Comparison of ENCODE assay signal across 14 cellular contexts in the genomic region with DNA sequence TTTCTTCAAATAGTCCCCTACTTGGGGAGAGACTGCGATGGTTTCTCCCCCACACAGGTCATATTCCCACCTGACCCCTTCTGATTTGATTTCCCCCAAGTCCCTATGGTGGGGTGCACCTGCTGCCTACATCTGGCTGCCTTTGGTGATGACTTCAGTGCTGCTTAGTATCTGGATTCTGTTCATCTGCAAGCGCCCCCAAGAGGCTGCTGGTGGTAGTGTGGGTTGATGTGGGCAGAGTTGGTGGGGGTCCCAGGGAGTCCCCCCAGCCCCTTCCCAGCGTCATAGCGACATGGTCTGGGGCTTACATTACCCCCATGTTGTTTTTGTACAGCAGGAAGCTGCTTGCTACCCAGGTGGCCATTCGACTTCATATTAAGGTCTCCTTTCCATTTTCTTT.
DNase-seq lines count a peak whose midpoint lies in the region; ATAC-seq and TF ChIP-seq lines count a peak whose summit lies in the region.
"Had no signal": no experiment of that assay in that cellular context is flagged by ENCODE, and none has a peak within 500 bp of the region (broad histone marks: within the 10 kb centered on the region; RNA-seq: fewer than 3 reads in every experiment).

No MANE protein-coding gene starts in this region.

- H3K4me1 Mint-ChIP-seq in activated CD4-positive, alpha-beta memory T cell treated with anti-CD3 and anti-CD28 coated beads for 36 hours (ENCODE audit: low read depth): peaks cover 14% of the 10 kb centered on the region
- H3K4me1 Mint-ChIP-seq in activated CD4-positive, alpha-beta memory T cell treated with anti-CD3 and anti-CD28 coated beads, Interleukin-2, amount 10 ng/mL, durations not matched to agents 7 days and 5 days: no peaks in the 10 kb centered on the region
- H3K4me1 Mint-ChIP-seq in endothelial cell (ENCODE audit: unreplicated experiment): peaks cover 5% of the 10 kb centered on the region

- 46 to 47% methylated on average over 5 of the region's 5 CpGs for whole genome bisulfite sequencing in sigmoid colon, 2 donors

- H3K4me1 ChIP-seq in sigmoid colon: peaks cover 0 to 10% (median 8%) of the 10 kb centered on the region in 4 donors

- H3K9me3 Mint-ChIP-seq in activated CD4-positive, alpha-beta memory T cell treated with anti-CD3 and anti-CD28 coated beads for 36 hours: peaks cover 5% of the 10 kb centered on the region
- H3K9me3 Mint-ChIP-seq in activated CD4-positive, alpha-beta memory T cell treated with anti-CD3 and anti-CD28 coated beads, Interleukin-2, amount 10 ng/mL, durations not matched to agents 7 days and 5 days: no peaks in the 10 kb centered on the region
- H3K9me3 Mint-ChIP-seq in endothelial cell (ENCODE audit: unreplicated experiment): no peaks in the 10 kb centered on the region

- no peak for ATAC-seq in GM18498 (IDR thresholded peaks at IDR 0.05; ENCODE audit: unreplicated experiment)
- ATAC-seq: body of pancreas, esophagus mucosa had no signal

- H3K4me3 ChIP-seq in sigmoid colon: no peak overlapping the region
- H3K4me3 ChIP-seq: body of pancreas had no signal

- peaks cover 0 to 3% (median 0%) of the 10 kb centered on the region in 4 donors for H3K9me3 ChIP-seq in sigmoid colon
- H3K9me3 ChIP-seq: body of pancreas had no signal

- no peak for TF ChIP-seq POLR2A in sigmoid colon (IDR thresholded peaks at IDR 0.05)

- TF ChIP-seq EP300 in sigmoid colon (IDR thresholded peaks at IDR 0.05): no peak

- no peak for TF ChIP-seq CTCF in endothelial cell (IDR thresholded peaks at IDR 0.05; ENCODE audit: unreplicated experiment)
- TF ChIP-seq CTCF in sigmoid colon (IDR thresholded peaks at IDR 0.05): no peak

- no peaks in the 10 kb centered on the region for H3K36me3 Mint-ChIP-seq in activated CD4-positive, alpha-beta memory T cell treated with anti-CD3 and anti-CD28 coated beads for 36 hours
- no peaks in the 10 kb centered on the region for H3K36me3 Mint-ChIP-seq in activated CD4-positive, alpha-beta memory T cell treated with anti-CD3 and anti-CD28 coated beads, Interleukin-2, amount 10 ng/mL, durations not matched to agents 7 days and 5 days (ENCODE audit: low read depth)
- H3K36me3 Mint-ChIP-seq in endothelial cell (ENCODE audit: low read depth, unreplicated experiment): no peaks in the 10 kb centered on the region

- intact Hi-C loops in activated CD4-positive, alpha-beta memory T cell treated with anti-CD3 and anti-CD28 coated beads for 36 hours (cut with micrococcal nuclease): loop anchor here (5.0 kb wide), 1 partner anchor 152 kb away; no protein-coding TSS in a partner anchor
- intact Hi-C loops in sigmoid colon (cut with DNase I): no loop called here

- peaks cover 20% of the 10 kb centered on the region for H3K27me3 Mint-ChIP-seq in activated CD4-positive, alpha-beta memory T cell treated with anti-CD3 and anti-CD28 coated beads for 36 hours
- H3K27me3 Mint-ChIP-seq in activated CD4-positive, alpha-beta memory T cell treated with anti-CD3 and anti-CD28 coated beads, Interleukin-2, amount 10 ng/mL, durations not matched to agents 7 days and 5 days: peaks cover 21% of the 10 kb centered on the region
- peaks cover 6% of the 10 kb centered on the region for H3K27me3 Mint-ChIP-seq in endothelial cell (ENCODE audit: unreplicated experiment)

- DNase-seq in activated CD4-positive, alpha-beta memory T cell treated with anti-CD3 and anti-CD28 coated beads for 36 hours: peak; percentile 19
- DNase-seq in activated CD4-positive, alpha-beta memory T cell treated with anti-CD3 and anti-CD28 coated beads, Interleukin-2, amount 10 ng/mL, durations not matched to agents 7 days and 5 days: no peak
- DNase-seq in NCI-H1694 treated with DMSO at 0.1 percent for 48 hours (lab: John Stamatoyannopoulos, UW): peak; percentile 22
- peak; percentile 33 for DNase-seq in endothelial cell (ENCODE audit: low spot score)
- peak; percentile 55 for DNase-seq in sigmoid colon
- DNase-seq in dedifferentiated amniotic fluid mesenchymal stem cell (ENCODE audit: extremely low spot score): no peak
- DNase-seq in COLO668 (lab: John Stamatoyannopoulos, UW; ENCODE audit: unreplicated experiment): no peak
- DNase-seq: activated T-cell treated with anti-CD3 and anti-CD28 coated beads, Interleukin-2, amount 50 U/mL, for 1 hour; body of pancreas; GF-D8; T-helper 9 cell had no signal

- H3K27me3 ChIP-seq in sigmoid colon: no peaks in the 10 kb centered on the region
- H3K27me3 ChIP-seq: body of pancreas had no signal

- CTCF ChIA-PET in activated CD4-positive, alpha-beta memory T cell treated with anti-CD3 and anti-CD28 coated beads for 36 hours (lab: Charles Lee): no interaction called here
- CTCF ChIA-PET in activated CD4-positive, alpha-beta memory T cell treated with anti-CD3 and anti-CD28 coated beads, Interleukin-2, amount 10 ng/mL, durations not matched to agents 7 days and 5 days (lab: Charles Lee): no interaction called here

- no peaks in the 10 kb centered on the region for H3K36me3 ChIP-seq in sigmoid colon

- H3K27ac Mint-ChIP-seq in activated CD4-positive, alpha-beta memory T cell treated with anti-CD3 and anti-CD28 coated beads for 36 hours: no peak overlapping the region
- no peak overlapping the region for H3K27ac Mint-ChIP-seq in activated CD4-positive, alpha-beta memory T cell treated with anti-CD3 and anti-CD28 coated beads, Interleukin-2, amount 10 ng/mL, durations not matched to agents 7 days and 5 days
- H3K27ac Mint-ChIP-seq in endothelial cell (ENCODE audit: unreplicated experiment): no peak overlapping the region
- H3K27ac Mint-ChIP-seq: stimulated activated naive CD8-positive, alpha-beta T cell treated with anti-CD3 and anti-CD28 coated beads, Interleukin-15, Interleukin-2, amounts not matched to agents 100 ng/mL and 50 ng/mL, for 24 hours had no signal

- no peak overlapping the region for H3K27ac ChIP-seq in sigmoid colon
- H3K27ac ChIP-seq: body of pancreas had no signal

- H3K4me3 Mint-ChIP-seq in activated CD4-positive, alpha-beta memory T cell treated with anti-CD3 and anti-CD28 coated beads for 36 hours: no peak overlapping the region
- H3K4me3 Mint-ChIP-seq in activated CD4-positive, alpha-beta memory T cell treated with anti-CD3 and anti-CD28 coated beads, Interleukin-2, amount 10 ng/mL, durations not matched to agents 7 days and 5 days: no peak overlapping the region
- H3K4me3 Mint-ChIP-seq in endothelial cell (ENCODE audit: unreplicated experiment): no peak overlapping the region
- H3K4me3 Mint-ChIP-seq: stimulated activated naive CD8-positive, alpha-beta T cell treated with anti-CD3 and anti-CD28 coated beads, Interleukin-15, Interleukin-2, amounts not matched to agents 100 ng/mL and 50 ng/mL, for 24 hours had no signal

- POLR2A ChIA-PET in activated CD4-positive, alpha-beta memory T cell treated with anti-CD3 and anti-CD28 coated beads for 36 hours (lab: Charles Lee): no interaction called here
- POLR2A ChIA-PET in activated CD4-positive, alpha-beta memory T cell treated with anti-CD3 and anti-CD28 coated beads, Interleukin-2, amount 10 ng/mL, durations not matched to agents 7 days and 5 days (lab: Charles Lee): no interaction called here

Comparison
In these comparisons a context has a peak if more than half of its experiments do, and no peak if none do; other contexts are left out.
1. DNase-seq: peak in activated CD4-positive, alpha-beta memory T cell treated with anti-CD3 and anti-CD28 coated beads for 36 hours (single experiment), NCI-H1694 treated with DMSO at 0.1 percent for 48 hours (single experiment), endothelial cell (single experiment) and sigmoid colon (single experiment); none in activated CD4-positive, alpha-beta memory T cell treated with anti-CD3 and anti-CD28 coated beads, Interleukin-2, amount 10 ng/mL, durations not matched to agents 7 days and 5 days (single experiment), dedifferentiated amniotic fluid mesenchymal stem cell (single experiment) and COLO668 (single experiment).